1 cellular context compared by ENCODE assay signal in genomic region chr1:183238071-183238470, GRCh38.
TF ChIP-seq lines count a peak whose summit lies in the region.

No MANE protein-coding gene starts in this region.

TF ChIP-seq in H1, 55 proteins besides CTCF, POLR2A, EP300 and RAD21 (continued from another document):
- TF ChIP-seq CHD7 (IDR thresholded peaks at IDR 0.05; ENCODE audit: insufficient replicate concordance, low read length): no peak
- TF ChIP-seq ASH2L (IDR thresholded peaks at IDR 0.05; ENCODE audit: low read length): no peak
- TF ChIP-seq HDAC6 (IDR thresholded peaks at IDR 0.05; ENCODE audit: low read depth, low read length): no peak
- TF ChIP-seq USF2 (IDR thresholded peaks at IDR 0.05; ENCODE audit: low read length): no peak
- TF ChIP-seq JUND (IDR thresholded peaks at IDR 0.05; ENCODE audit: low read length): no peak
